Comparison of ENCODE assay signal across 24 cellular contexts in the genomic region with DNA sequence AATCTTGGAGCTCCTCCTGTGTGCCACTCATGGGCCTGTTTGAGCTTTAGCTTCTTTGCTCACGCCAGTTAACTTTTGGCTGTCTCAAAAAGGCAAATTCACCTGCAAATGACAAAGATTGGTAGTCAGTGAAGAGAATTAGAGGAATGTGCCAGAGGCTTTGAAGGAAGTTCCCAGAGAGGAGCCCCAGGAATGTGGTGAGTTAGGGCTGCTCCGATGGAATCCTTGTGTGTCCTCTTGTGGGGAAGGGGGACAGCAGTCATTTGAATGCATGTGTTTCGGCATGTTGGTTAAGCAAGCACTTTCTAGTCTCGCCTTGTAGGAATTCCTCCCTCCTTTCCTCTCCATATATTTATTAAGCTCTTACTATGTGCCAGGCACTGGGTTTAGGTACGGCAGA.
"Had no signal": no experiment of that assay in that cellular context is flagged by ENCODE, and none has a peak within 500 bp of the region (broad histone marks: within the 10 kb centered on the region; RNA-seq: fewer than 3 reads in every experiment).

No MANE protein-coding gene starts in this region.

- H3K9me3 ChIP-seq: SJSA1 had no signal

- H3K4me3 ChIP-seq: K562, SJSA1, SK-N-MC had no signal

- ATAC-seq: K562 had no signal

- H3K4me2 ChIP-seq: KMS-11 had no signal

- H3K9ac ChIP-seq: KMS-11 had no signal

- H3K27me3 ChIP-seq: SJSA1 had no signal

- DNase-seq: Kasumi-1, MM.1S, NCI-H1092 treated with DMSO at 0.1 percent for 48 hours, NCI-H1436, NCI-H187, NCI-H2029, NCI-H2081 treated with DMSO at 0.1 percent for 48 hours, NCI-H2171, NCI-H226, NCI-H446, NCI-H510A, NCI-H524 treated with DMSO at 0.1 percent for 48 hours, NCI-H69, NCI-H774, Right ventricle myocardium superior, RPMI8226, SIG-M5 had no signal

- FAIRE-seq: HTR-8/SVneo, K562, RCC 7860 had no signal

- H3K4me1 ChIP-seq: SJSA1 had no signal

- H3K36me3 ChIP-seq: SJSA1 had no signal

- H3K27ac ChIP-seq: HL-60, KMS-11, SJSA1, SK-N-MC had no signal
